ENCODE assay signal across 10 cellular contexts in the genomic region with DNA sequence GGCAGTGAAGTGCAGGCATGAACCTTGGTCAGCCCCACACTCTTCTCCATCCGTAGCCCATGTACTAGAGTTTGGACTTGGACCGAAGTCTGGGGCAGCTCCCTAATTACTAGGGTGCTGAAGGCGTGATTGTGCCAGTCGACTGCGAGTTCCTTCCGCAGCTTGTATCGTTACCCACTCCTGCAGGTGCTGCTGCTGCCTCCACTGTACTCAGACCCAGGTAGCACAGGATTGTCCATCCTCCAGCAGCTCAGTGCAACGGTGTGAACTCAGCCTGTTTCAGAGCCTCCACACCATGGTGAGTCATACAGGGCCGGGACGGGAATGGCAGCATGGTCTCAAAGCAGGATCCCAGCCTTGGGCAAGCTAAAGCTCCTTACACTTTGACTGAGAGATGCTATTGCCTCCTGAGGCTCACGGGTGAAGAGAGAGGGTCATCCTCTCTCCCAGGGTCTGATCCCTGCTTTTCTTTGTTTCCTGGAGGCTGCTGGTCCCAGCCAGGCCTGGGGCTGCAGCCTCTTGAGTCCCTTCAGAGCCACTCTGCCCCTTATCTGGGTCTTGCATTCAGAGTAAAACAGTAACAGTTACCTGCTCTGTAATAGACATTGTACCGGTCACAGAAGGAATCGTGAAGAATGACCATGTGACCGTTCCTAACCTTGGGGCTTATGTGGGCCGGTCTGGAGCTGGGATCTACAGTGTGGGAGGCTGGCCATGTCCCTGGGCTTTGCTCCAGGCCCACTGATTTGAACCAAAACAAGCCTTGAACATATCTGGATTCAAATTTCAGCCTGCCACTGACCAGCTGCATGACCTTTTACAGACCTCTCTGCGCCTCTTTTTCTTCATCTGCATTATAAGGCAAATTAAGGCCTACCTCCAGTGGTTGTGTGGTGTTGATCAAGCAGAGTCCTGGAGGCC. TPM values are rescaled to one million over a fixed set of nuclear protein-coding genes. Genes with fewer than 3 reads are reported as not detected.
DNase-seq lines count a peak whose midpoint lies in the region; ATAC-seq, FAIRE-seq and TF ChIP-seq lines count a peak whose summit lies in the region.
"Had no signal": no experiment of that assay in that cellular context is flagged by ENCODE, and none has a peak within 500 bp of the region (broad histone marks: within the 10 kb centered on the region; RNA-seq: fewer than 3 reads in every experiment).

No MANE protein-coding gene starts in this region.

- H3K9me1 ChIP-seq in K562 (ENCODE audit: control insufficient read depth, insufficient read depth, low read length) = no peaks in the 10 kb centered on the region

- intact Hi-C loops in K562 (cut with micrococcal nuclease) = loop anchor here (5.0 kb wide), 2 partner anchors 47 to 77 kb away; no protein-coding TSS in a partner anchor

- H3K9ac ChIP-seq in K562 (ENCODE audit: insufficient read depth in 1 of 2, low read depth in 2 of 2, low read length in 2 of 2) = peak overlapping the region; percentile 99
- H3K9ac ChIP-seq in mucosa of stomach (ENCODE audit: low read length) = peak overlapping the region; percentile 51

- no peak overlapping the region for H3K27ac ChIP-seq in CD4-positive, CD25-positive, alpha-beta regulatory T cell (ENCODE audit: insufficient read depth, low read length, poor library complexity, severe bottlenecking)
- H3K27ac ChIP-seq in K562 (ENCODE audit: extremely low read depth, low read depth, low read length) = peak overlapping the region; percentile 97

- H2AFZ ChIP-seq in K562 (ENCODE audit: low read depth, low read length) = peak overlapping the region; percentile 69

- TF ChIP-seq RAD21 in K562 (CRISPR knock-in tag; conservative IDR thresholded peaks at IDR 0.05 in 1 of 2, IDR thresholded peaks at IDR 0.05 in 1 of 2) = no peak

- H3K27ac Mint-ChIP-seq in CD4-positive, CD25-positive, alpha-beta regulatory T cell = peak overlapping the region; percentile 97 to 98 (median 98)

- peaks cover 17 to 63% (median 39%) of the 10 kb centered on the region in 4 donors for H3K4me1 Mint-ChIP-seq in CD4-positive, CD25-positive, alpha-beta regulatory T cell

- WGBS in K562 (ENCODE audit: insufficient coverage, low coverage, missing lambda C conversion rate) = 25% methylated on average over 16 of the region's 16 CpGs

- H3K36me3 ChIP-seq in CD4-positive, CD25-positive, alpha-beta regulatory T cell (ENCODE audit: control insufficient read depth, insufficient read depth, low read length) = peaks cover 5% of the 10 kb centered on the region
- H3K36me3 ChIP-seq in K562 (ENCODE audit: control insufficient read depth, insufficient read depth, low read length) = peaks cover 27% of the 10 kb centered on the region
- no peaks in the 10 kb centered on the region for H3K36me3 ChIP-seq in mucosa of stomach (ENCODE audit: control insufficient read depth, insufficient read depth, low read length)

- peaks cover 15% of the 10 kb centered on the region for H3K36me3 Mint-ChIP-seq in CD4-positive, CD25-positive, alpha-beta regulatory T cell

- H3K27me3 Mint-ChIP-seq in CD4-positive, CD25-positive, alpha-beta regulatory T cell = no peaks in the 10 kb centered on the region

- no peak overlapping the region for H3K4me3 ChIP-seq in CD4-positive, CD25-positive, alpha-beta regulatory T cell (ENCODE audit: low read depth, low read length)
- peak overlapping the region; percentile 79; the same call in 1 of the 2 replicates for H3K4me3 ChIP-seq in Jurkat, Clone E6-1 (ENCODE audit: low read length)
- H3K4me3 ChIP-seq in K562 (no peak overlapping the region), mucosa of stomach (ENCODE audit: low read length) (no peak overlapping the region)

- peak overlapping the region; percentile 100 for H3K4me2 ChIP-seq in K562 (ENCODE audit: insufficient read depth, low read length)

- ATAC-seq in CD4-positive, CD25-positive, alpha-beta regulatory T cell (ENCODE audit: low read depth in 2 of 2) = no peak
- ATAC-seq in K562 = peak; percentile 37
- no peak for ATAC-seq in GM21717 (IDR thresholded peaks at IDR 0.05; ENCODE audit: unreplicated experiment)

- FAIRE-seq in K562 (lab: Jason Lieb, UNC) = peak; percentile 80
- FAIRE-seq: GM18507 had no signal

- H3K9me3 ChIP-seq in CD4-positive, CD25-positive, alpha-beta regulatory T cell (ENCODE audit: control insufficient read depth in 2 of 2, low read length in 2 of 2) = no peaks in the 10 kb centered on the region
- H3K9me3 ChIP-seq in K562 (replicated peaks; ENCODE audit: control insufficient read depth, insufficient read depth, low read depth, low read length) (no peaks in the 10 kb centered on the region), mucosa of stomach (ENCODE audit: control insufficient read depth, low read length) (no peaks in the 10 kb centered on the region)

- no peak for TF ChIP-seq POLR2A in K562 (conservative IDR thresholded peaks at IDR 0.05)

- DNase-seq in CD4-positive, CD25-positive, alpha-beta regulatory T cell = no peak
- DNase-seq in Jurkat, Clone E6-1 (ENCODE audit: low read depth, low spot score) = no peak
- DNase-seq in K562 (ENCODE audit: extremely low read depth in 1 of 4, low spot score in 3 of 4) (peak in 2 of 4 experiments; percentile 62 to 82), KG1 (lab: John Stamatoyannopoulos, UW) (no peak), T-helper 9 cell (no peak), NCI-H345 (lab: John Stamatoyannopoulos, UW) (no peak)
- DNase-seq: NCI-H1092 treated with DMSO at 0.1 percent for 48 hours had no signal

- POLR2A ChIA-PET in K562 (lab: Yijun Ruan, JAX) = interaction anchor here (0.5 to 3.2 kb wide), 20 partner anchors 13 to 313 kb away, joined by 3 to 37 read pairs (median 5); a partner anchor contains a TSS

- no peak; the same call in 1 of the 2 replicates for TF ChIP-seq EP300 in K562 (IDR thresholded peaks at IDR 0.05; ENCODE audit: low read length)

- peaks cover 32% of the 10 kb centered on the region for H3K4me1 ChIP-seq in CD4-positive, CD25-positive, alpha-beta regulatory T cell (ENCODE audit: control insufficient read depth, insufficient read depth, low read length, poor library complexity, severe bottlenecking)
- H3K4me1 ChIP-seq in K562 (replicated peaks in 1 of 2; ENCODE audit: control insufficient read depth in 2 of 2, insufficient read depth in 2 of 2, low read length in 2 of 2) (peaks cover 40 to 64% of the 10 kb centered on the region in 2 experiments; a peak in 4 of 5 replicates), mucosa of stomach (ENCODE audit: control insufficient read depth, insufficient read depth, low read length) (peaks cover 43% of the 10 kb centered on the region)

- no peak for TF ChIP-seq CTCF in K562 (IDR thresholded peaks at IDR 0.05 in 2 of 3, conservative IDR thresholded peaks at IDR 0.05 in 1 of 3; ENCODE audit: insufficient read depth in 2 of 3, low read depth in 1 of 3, low read length in 3 of 3)

- H3K27me3 ChIP-seq in CD4-positive, CD25-positive, alpha-beta regulatory T cell (ENCODE audit: control insufficient read depth, insufficient read depth, low read length) = no peaks in the 10 kb centered on the region
- H3K27me3 ChIP-seq in K562 (ENCODE audit: control insufficient read depth in 2 of 2, insufficient read depth in 2 of 2, low read length in 2 of 2) (no peaks in the 10 kb centered on the region), mucosa of stomach (ENCODE audit: control insufficient read depth, insufficient read depth, low read length) (no peaks in the 10 kb centered on the region)

- H3K4me3 Mint-ChIP-seq in CD4-positive, CD25-positive, alpha-beta regulatory T cell = peak overlapping the region; percentile 32 to 98 (median 92)

- in situ Hi-C loops in K562 (cut with MboI) = loop anchor here (5.0 kb wide), 1 partner anchor 53 kb away; no protein-coding TSS in a partner anchor

- H4K20me1 ChIP-seq in K562 (replicated peaks; ENCODE audit: control insufficient read depth, insufficient read depth, low read length) = peaks cover 7% of the 10 kb centered on the region

- peaks cover 49% of the 10 kb centered on the region for H3K79me2 ChIP-seq in K562 (ENCODE audit: control insufficient read depth, insufficient read depth, low read length)

- no TSS peak for BruUV-seq in K562 (replicated peaks; lab: Mats Ljungman, UMichigan)

- CTCF ChIA-PET in K562 (lab: Yijun Ruan, JAX; ENCODE audit: low intra/inter-chr PET ratio) = interaction anchor here (1.1 to 8.5 kb wide), 4 partner anchors 50 to 293 kb away, joined by 3 to 135 read pairs (median 4); no protein-coding TSS in a partner anchor

- no peaks in the 10 kb centered on the region for H3K9me3 Mint-ChIP-seq in CD4-positive, CD25-positive, alpha-beta regulatory T cell

RNA-seq across cellular contexts. Expression of a gene that starts 1.7 kb away (rescaled TPM):
- total RNA-seq in CD4-positive, CD25-positive, alpha-beta regulatory T cell = 29.6 TPM
- 10 to 100 TPM; 29.2 to 33.2 (median 32.1) TPM for polyA plus RNA-seq in CD4-positive, CD25-positive, alpha-beta regulatory T cell
- 88.6 TPM for polyA plus RNA-seq in Jurkat, Clone E6-1 (2012; ENCODE audit: insufficient read depth, insufficient read length)
- 149 and 318 TPM in 2 replicates for total RNA-seq in K562 (2011; cell fraction: chromatin; rRNA removed; ENCODE audit: low replicate concordance)
- total RNA-seq in K562 (2011; cell fraction: nucleolus; rRNA removed) = 164 and 169 TPM in 2 replicates
- 118 and 132 TPM in 2 replicates for total RNA-seq in K562 (2011; cell fraction: nucleoplasm; rRNA removed)
- 28.5 and 35.2 TPM in 2 replicates for total RNA-seq in K562 (2014; rRNA removed)
- 12.0 and 13.9 TPM in 2 replicates for total RNA-seq in K562 (2014; rRNA removed; fragmentation: Illumina TruSeq; extraction: Trizol)
- total RNA-seq in K562 (2015; rRNA removed; fragmentation: Illumina TruSeq; extraction: Trizol) = 19.3 and 21.7 TPM in 2 replicates
- 53.6 and 61.7 TPM in 2 replicates for total RNA-seq in K562 (2021)
- 30.8 and 58.0 TPM in 2 replicates for polyA plus RNA-seq in K562 (2011; rRNA removed)
- polyA plus RNA-seq in K562 (2011; cell fraction: cytosol; rRNA removed) = 40.7 and 63.4 TPM in 2 replicates
- polyA plus RNA-seq in K562 (2011; cell fraction: nucleus; rRNA removed) = 222 and 275 TPM in 2 replicates
- polyA plus RNA-seq in K562 (2012) = 43.1 and 60.5 TPM in 2 replicates
- 34.0 and 36.6 TPM in 2 replicates for polyA plus RNA-seq in K562 (2014; fragmentation: Illumina TruSeq; extraction: Trizol)
- 1 to 10 TPM; 2.0 to 2.3 TPM for polyA plus RNA-seq in K562 (2014; fragmentation: Nextera tagmentation; extraction: Ambion mirVana)
- polyA plus RNA-seq in K562 (2014; rRNA removed) = 45.6 and 52.6 TPM in 2 replicates
- 25.9 and 30.8 TPM in 2 replicates for polyA minus RNA-seq in K562 (2011; rRNA and poly(A)+ RNA removed)
- polyA minus RNA-seq in K562 (2011; cell fraction: cytosol; rRNA and poly(A)+ RNA removed) = 27.2 and 40.0 TPM in 2 replicates
- polyA minus RNA-seq in K562 (2011; cell fraction: nucleus; rRNA and poly(A)+ RNA removed) = 62.5 and 67.2 TPM in 2 replicates

RNA-seq across cellular contexts. Expression of a gene that starts 1.8 kb away (rescaled TPM):
- 155 TPM for total RNA-seq in CD4-positive, CD25-positive, alpha-beta regulatory T cell
- polyA plus RNA-seq in CD4-positive, CD25-positive, alpha-beta regulatory T cell = 100 to 1,000 TPM; 117 to 158 (median 126) TPM
- 206 TPM for polyA plus RNA-seq in Jurkat, Clone E6-1 (2012; ENCODE audit: insufficient read depth, insufficient read length)
- 556 and 576 TPM in 2 replicates for total RNA-seq in K562 (2011; cell fraction: chromatin; rRNA removed; ENCODE audit: low replicate concordance)
- 305 and 316 TPM in 2 replicates for total RNA-seq in K562 (2011; cell fraction: nucleolus; rRNA removed)
- 405 and 524 TPM in 2 replicates for total RNA-seq in K562 (2011; cell fraction: nucleoplasm; rRNA removed)
- total RNA-seq in K562 (2014; rRNA removed) (273 and 325 TPM in 2 replicates), K562 (2014; rRNA removed; fragmentation: Illumina TruSeq; extraction: Trizol) (237 and 239 TPM in 2 replicates), K562 (2015; rRNA removed; fragmentation: Illumina TruSeq; extraction: Trizol) (250 and 251 TPM in 2 replicates), K562 (2021) (307 and 322 TPM in 2 replicates)
- polyA plus RNA-seq in K562 (2011; rRNA removed) (290 and 343 TPM in 2 replicates), K562 (2014; fragmentation: Illumina TruSeq; extraction: Trizol) (259 and 266 TPM in 2 replicates), K562 (2014; fragmentation: Nextera tagmentation; extraction: Ambion mirVana) (100 to 1,000 TPM; 172 to 361 TPM), K562 (2014; rRNA removed) (201 and 224 TPM in 2 replicates)
- 317 and 331 TPM in 2 replicates for polyA plus RNA-seq in K562 (2011; cell fraction: cytosol; rRNA removed)
- polyA plus RNA-seq in K562 (2011; cell fraction: nucleus; rRNA removed) = 256 and 322 TPM in 2 replicates
- 149 and 169 TPM in 2 replicates for polyA plus RNA-seq in K562 (2012)
- polyA minus RNA-seq in K562 (2011; rRNA and poly(A)+ RNA removed) = 588 and 731 TPM in 2 replicates
- 325 and 351 TPM in 2 replicates for polyA minus RNA-seq in K562 (2011; cell fraction: cytosol; rRNA and poly(A)+ RNA removed)
- polyA minus RNA-seq in K562 (2011; cell fraction: nucleus; rRNA and poly(A)+ RNA removed) = 120 and 182 TPM in 2 replicates

RNA-seq across cellular contexts. Expression of a gene that starts 27.0 kb away (rescaled TPM):
- 29.5 TPM for total RNA-seq in CD4-positive, CD25-positive, alpha-beta regulatory T cell
- 10 to 100 TPM; 54.7 to 70.2 (median 59.3) TPM for polyA plus RNA-seq in CD4-positive, CD25-positive, alpha-beta regulatory T cell
- polyA plus RNA-seq in Jurkat, Clone E6-1 (2012; ENCODE audit: insufficient read depth, insufficient read length) = 46.8 TPM
- total RNA-seq in K562 (2011; cell fraction: chromatin; rRNA removed; ENCODE audit: low replicate concordance) = 84.8 and 201 TPM in 2 replicates
- total RNA-seq in K562 (2011; cell fraction: nucleolus; rRNA removed) = 195 and 226 TPM in 2 replicates
- total RNA-seq in K562 (2011; cell fraction: nucleoplasm; rRNA removed) = 160 and 163 TPM in 2 replicates
- total RNA-seq in K562 (2014; rRNA removed) = 29.2 and 42.5 TPM in 2 replicates
- total RNA-seq in K562 (2014; rRNA removed; fragmentation: Illumina TruSeq; extraction: Trizol) = 24.9 and 30.4 TPM in 2 replicates
- 36.9 and 37.6 TPM in 2 replicates for total RNA-seq in K562 (2015; rRNA removed; fragmentation: Illumina TruSeq; extraction: Trizol)
- total RNA-seq in K562 (2021) = 59.9 and 70.2 TPM in 2 replicates
- 37.9 and 56.1 TPM in 2 replicates for polyA plus RNA-seq in K562 (2011; rRNA removed)
- polyA plus RNA-seq in K562 (2011; cell fraction: cytosol; rRNA removed) = 82.7 and 149 TPM in 2 replicates
- polyA plus RNA-seq in K562 (2011; cell fraction: nucleus; rRNA removed) = 86.4 and 134 TPM in 2 replicates
- 57.1 and 64.6 TPM in 2 replicates for polyA plus RNA-seq in K562 (2012)
- 70.2 and 78.9 TPM in 2 replicates for polyA plus RNA-seq in K562 (2014; fragmentation: Illumina TruSeq; extraction: Trizol)
- polyA plus RNA-seq in K562 (2014; fragmentation: Nextera tagmentation; extraction: Ambion mirVana) = 10 to 100 TPM; 30.1 to 44.3 TPM
- 43.0 and 46.7 TPM in 2 replicates for polyA plus RNA-seq in K562 (2014; rRNA removed)
- 41.6 and 59.3 TPM in 2 replicates for polyA minus RNA-seq in K562 (2011; rRNA and poly(A)+ RNA removed)
- polyA minus RNA-seq in K562 (2011; cell fraction: cytosol; rRNA and poly(A)+ RNA removed) = 30.1 and 37.2 TPM in 2 replicates
- polyA minus RNA-seq in K562 (2011; cell fraction: nucleus; rRNA and poly(A)+ RNA removed) = 16.8 and 17.4 TPM in 2 replicates

RNA-seq across cellular contexts. Expression of a gene that starts 27.5 kb away (rescaled TPM):
- 48.6 TPM for total RNA-seq in CD4-positive, CD25-positive, alpha-beta regulatory T cell
- polyA plus RNA-seq in CD4-positive, CD25-positive, alpha-beta regulatory T cell = 10 to 100 TPM; 59.8 to 73.2 (median 62.0) TPM
- polyA plus RNA-seq in Jurkat, Clone E6-1 (2012; ENCODE audit: insufficient read depth, insufficient read length) = 53.0 TPM
- total RNA-seq in K562 (2011; cell fraction: chromatin; rRNA removed; ENCODE audit: low replicate concordance) = 261 and 425 TPM in 2 replicates
- 218 and 247 TPM in 2 replicates for total RNA-seq in K562 (2011; cell fraction: nucleolus; rRNA removed)
- 293 and 351 TPM in 2 replicates for total RNA-seq in K562 (2011; cell fraction: nucleoplasm; rRNA removed)
- 23.2 and 26.4 TPM in 2 replicates for total RNA-seq in K562 (2014; rRNA removed)
- total RNA-seq in K562 (2014; rRNA removed; fragmentation: Illumina TruSeq; extraction: Trizol) = 55.8 and 58.0 TPM in 2 replicates
- 63.1 and 63.3 TPM in 2 replicates for total RNA-seq in K562 (2015; rRNA removed; fragmentation: Illumina TruSeq; extraction: Trizol)
- total RNA-seq in K562 (2021) = 56.2 and 70.1 TPM in 2 replicates
- polyA plus RNA-seq in K562 (2011; rRNA removed) = 150 and 168 TPM in 2 replicates
- 109 and 130 TPM in 2 replicates for polyA plus RNA-seq in K562 (2011; cell fraction: cytosol; rRNA removed)
- 205 and 226 TPM in 2 replicates for polyA plus RNA-seq in K562 (2011; cell fraction: nucleus; rRNA removed)
- polyA plus RNA-seq in K562 (2012) = 42.4 and 48.0 TPM in 2 replicates
- 102 and 109 TPM in 2 replicates for polyA plus RNA-seq in K562 (2014; fragmentation: Illumina TruSeq; extraction: Trizol)
- 100 to 1,000 TPM; 127 to 146 TPM for polyA plus RNA-seq in K562 (2014; fragmentation: Nextera tagmentation; extraction: Ambion mirVana)
- 62.7 and 86.7 TPM in 2 replicates for polyA plus RNA-seq in K562 (2014; rRNA removed)
- 81.9 and 101 TPM in 2 replicates for polyA minus RNA-seq in K562 (2011; rRNA and poly(A)+ RNA removed)
- polyA minus RNA-seq in K562 (2011; cell fraction: cytosol; rRNA and poly(A)+ RNA removed) = 14.3 and 21.3 TPM in 2 replicates
- polyA minus RNA-seq in K562 (2011; cell fraction: nucleus; rRNA and poly(A)+ RNA removed) = 59.1 and 81.3 TPM in 2 replicates

RNA-seq across cellular contexts. Expression of a gene that starts 39.6 kb away (rescaled TPM):
- 0.94 TPM for total RNA-seq in CD4-positive, CD25-positive, alpha-beta regulatory T cell
- not detected for polyA plus RNA-seq in CD4-positive, CD25-positive, alpha-beta regulatory T cell
- 8.0 TPM for polyA plus RNA-seq in Jurkat, Clone E6-1 (2012; ENCODE audit: insufficient read depth, insufficient read length)
- 6.5 and 15.9 TPM in 2 replicates for total RNA-seq in K562 (2011; cell fraction: chromatin; rRNA removed; ENCODE audit: low replicate concordance)
- total RNA-seq in K562 (2011; cell fraction: nucleolus; rRNA removed) = 6.2 and 7.8 TPM in 2 replicates
- 7.5 and 7.9 TPM in 2 replicates for total RNA-seq in K562 (2011; cell fraction: nucleoplasm; rRNA removed)
- total RNA-seq in K562 (2014; rRNA removed) (0.32 and 0.41 TPM in 2 replicates), K562 (2014; rRNA removed; fragmentation: Illumina TruSeq; extraction: Trizol) (0.26 and 0.36 TPM in 2 replicates), K562 (2015; rRNA removed; fragmentation: Illumina TruSeq; extraction: Trizol) (0.38 and 0.65 TPM in 2 replicates), K562 (2021) (0.74 and 1.1 TPM in 2 replicates)
- polyA plus RNA-seq in K562 (2011; rRNA removed) (0.60 and 0.89 TPM in 2 replicates), K562 (2014; fragmentation: Illumina TruSeq; extraction: Trizol) (0.48 and 0.67 TPM in 2 replicates), K562 (2014; fragmentation: Nextera tagmentation; extraction: Ambion mirVana) (under 1 TPM in 1 of 2 experiments, not detected in 1; 0.06 TPM), K562 (2014; rRNA removed) (0.86 and 1.6 TPM in 2 replicates)
- polyA plus RNA-seq in K562 (2011; cell fraction: cytosol; rRNA removed) = 0.73 and 1.1 TPM in 2 replicates
- polyA plus RNA-seq in K562 (2011; cell fraction: nucleus; rRNA removed) = 3.0 and 3.8 TPM in 2 replicates
- polyA plus RNA-seq in K562 (2012) = 0.82 and 1.8 TPM in 2 replicates
- polyA minus RNA-seq in K562 (2011; rRNA and poly(A)+ RNA removed) = 0.46 and 0.57 TPM in 2 replicates
- not detected in 2 replicates for polyA minus RNA-seq in K562 (2011; cell fraction: cytosol; rRNA and poly(A)+ RNA removed)
- 1.2 and 2.2 TPM in 2 replicates for polyA minus RNA-seq in K562 (2011; cell fraction: nucleus; rRNA and poly(A)+ RNA removed)
